In genomic region chr22:37824674-37825641, GRCh38 we compare ENCODE assay signal across 9 cellular contexts. TPM values are rescaled to one million over a fixed set of nuclear protein-coding genes. Genes with fewer than 3 reads are reported as not detected.
A peak's percentile ranks its signal among the peaks of the same experiment; 100 is the strongest.
DNase-seq lines count a peak whose midpoint lies in the region; ATAC-seq lines count a peak whose summit lies in the region.
"Had no signal": no experiment of that assay in that cellular context is flagged by ENCODE, and none has a peak within 500 bp of the region (broad histone marks: within the 10 kb centered on the region; RNA-seq: fewer than 3 reads in every experiment).

No MANE protein-coding gene starts in this region.

- no peak overlapping the region for H3K27ac Mint-ChIP-seq in activated CD4-positive, alpha-beta T cell treated with anti-CD3 and anti-CD28 coated beads for 36 hours
- H3K27ac Mint-ChIP-seq in activated T-helper 2 cell treated with anti-CD3 and anti-CD28 coated beads, Interferon-gamma antibody, Interleukin-2, Interleukin-4, amounts not matched to agents 10 μg/mL and 5 μg/mL and 100 μg/mL, durations not matched to agents 14 hours and 24 hours and 36 hours = no peak overlapping the region
- no peak overlapping the region for H3K27ac Mint-ChIP-seq in stimulated activated effector memory CD8-positive, alpha-beta T cell treated with anti-CD3 and anti-CD28 coated beads, Interleukin-12 subunit alpha, Interleukin-12 subunit beta, amount 100 ng/mL, for 72 hours

- no peaks in the 10 kb centered on the region for H3K9me3 ChIP-seq in iPS-18c (ENCODE audit: control insufficient read depth, insufficient read depth, low read length)

- intact Hi-C loops in activated CD4-positive, alpha-beta T cell treated with anti-CD3 and anti-CD28 coated beads for 36 hours (cut with DNase I, micrococcal nuclease) = no loop called here
- intact Hi-C loops in activated T-helper 2 cell treated with anti-CD3 and anti-CD28 coated beads, Interferon-gamma antibody, Interleukin-2, Interleukin-4, amounts not matched to agents 10 μg/mL and 5 μg/mL and 100 μg/mL, durations not matched to agents 14 hours and 24 hours and 36 hours (cut with micrococcal nuclease) = no loop called here

- CTCF ChIA-PET in activated CD4-positive, alpha-beta T cell treated with anti-CD3 and anti-CD28 coated beads for 36 hours (lab: Charles Lee) = no interaction called here

- H3K36me3 Mint-ChIP-seq in activated CD4-positive, alpha-beta T cell treated with anti-CD3 and anti-CD28 coated beads for 36 hours (ENCODE audit: low read depth) = peaks cover 4% of the 10 kb centered on the region
- peaks cover 7% of the 10 kb centered on the region for H3K36me3 Mint-ChIP-seq in activated T-helper 2 cell treated with anti-CD3 and anti-CD28 coated beads, Interferon-gamma antibody, Interleukin-2, Interleukin-4, amounts not matched to agents 10 μg/mL and 5 μg/mL and 100 μg/mL, durations not matched to agents 14 hours and 24 hours and 36 hours (ENCODE audit: low read depth)
- peaks cover under 1% of the 10 kb centered on the region for H3K36me3 Mint-ChIP-seq in stimulated activated effector memory CD8-positive, alpha-beta T cell treated with anti-CD3 and anti-CD28 coated beads, Interleukin-12 subunit alpha, Interleukin-12 subunit beta, amount 100 ng/mL, for 72 hours

- peak; percentile 54 for DNase-seq in activated CD4-positive, alpha-beta T cell treated with anti-CD3 and anti-CD28 coated beads for 36 hours
- no peak for DNase-seq in activated CD4-positive, alpha-beta T cell treated with anti-CD3 and anti-CD28 coated beads, Interleukin-2, amount 50 U/mL, for 1 hour
- no peak for DNase-seq in activated T-helper 2 cell treated with anti-CD3 and anti-CD28 coated beads, Interferon-gamma antibody, Interleukin-2, Interleukin-4, amounts not matched to agents 10 μg/mL and 5 μg/mL and 100 μg/mL, durations not matched to agents 14 hours and 24 hours and 36 hours (ENCODE audit: low spot score)
- peak in 1 of 2 donors; percentile 56 for DNase-seq in stimulated activated effector memory CD8-positive, alpha-beta T cell treated with anti-CD3 and anti-CD28 coated beads, Interleukin-12 subunit alpha, Interleukin-12 subunit beta, amount 100 ng/mL, for 72 hours (ENCODE audit: low spot score in 2 of 2)
- DNase-seq in Kasumi-1 (lab: John Stamatoyannopoulos, UW) = no peak

- H3K27me3 Mint-ChIP-seq in activated CD4-positive, alpha-beta T cell treated with anti-CD3 and anti-CD28 coated beads for 36 hours = peaks cover 21% of the 10 kb centered on the region
- peaks cover 28% of the 10 kb centered on the region for H3K27me3 Mint-ChIP-seq in activated T-helper 2 cell treated with anti-CD3 and anti-CD28 coated beads, Interferon-gamma antibody, Interleukin-2, Interleukin-4, amounts not matched to agents 10 μg/mL and 5 μg/mL and 100 μg/mL, durations not matched to agents 14 hours and 24 hours and 36 hours (ENCODE audit: low read depth)

- peak overlapping the region; percentile 42; the same call in 1 of the 2 replicates for H3K4me3 ChIP-seq in iPS-18c (ENCODE audit: insufficient read depth, low read depth, low read length)
- H3K4me3 ChIP-seq: SK-N-MC had no signal

- peak; percentile 82 for ATAC-seq in activated CD4-positive, alpha-beta T cell treated with anti-CD3 and anti-CD28 coated beads for 36 hours
- ATAC-seq in stimulated activated effector memory CD8-positive, alpha-beta T cell treated with anti-CD3 and anti-CD28 coated beads, Interleukin-12 subunit alpha, Interleukin-12 subunit beta, amount 100 ng/mL, for 72 hours = peak; percentile 71
- no peak for ATAC-seq in HG02970 (IDR thresholded peaks at IDR 0.05; ENCODE audit: low FRiP score, unreplicated experiment)
- no peak for ATAC-seq in HG02588 (IDR thresholded peaks at IDR 0.05; ENCODE audit: unreplicated experiment)

- POLR2A ChIA-PET in activated CD4-positive, alpha-beta T cell treated with anti-CD3 and anti-CD28 coated beads for 36 hours (lab: Charles Lee) = interaction anchor here (0.6 kb wide), 2 partner anchors 19 to 32 kb away, joined by 4 to 8 read pairs; no protein-coding TSS in a partner anchor

- no peaks in the 10 kb centered on the region for H3K4me1 Mint-ChIP-seq in activated CD4-positive, alpha-beta T cell treated with anti-CD3 and anti-CD28 coated beads for 36 hours
- peaks cover 5% of the 10 kb centered on the region for H3K4me1 Mint-ChIP-seq in activated T-helper 2 cell treated with anti-CD3 and anti-CD28 coated beads, Interferon-gamma antibody, Interleukin-2, Interleukin-4, amounts not matched to agents 10 μg/mL and 5 μg/mL and 100 μg/mL, durations not matched to agents 14 hours and 24 hours and 36 hours (ENCODE audit: low read depth)
- H3K4me1 Mint-ChIP-seq in stimulated activated effector memory CD8-positive, alpha-beta T cell treated with anti-CD3 and anti-CD28 coated beads, Interleukin-12 subunit alpha, Interleukin-12 subunit beta, amount 100 ng/mL, for 72 hours = peaks cover 5% of the 10 kb centered on the region

- no peak overlapping the region for H3K4me3 Mint-ChIP-seq in activated CD4-positive, alpha-beta T cell treated with anti-CD3 and anti-CD28 coated beads for 36 hours
- peak overlapping the region; percentile 74 for H3K4me3 Mint-ChIP-seq in activated T-helper 2 cell treated with anti-CD3 and anti-CD28 coated beads, Interferon-gamma antibody, Interleukin-2, Interleukin-4, amounts not matched to agents 10 μg/mL and 5 μg/mL and 100 μg/mL, durations not matched to agents 14 hours and 24 hours and 36 hours (ENCODE audit: low read depth)
- peak overlapping the region; percentile 66 for H3K4me3 Mint-ChIP-seq in stimulated activated effector memory CD8-positive, alpha-beta T cell treated with anti-CD3 and anti-CD28 coated beads, Interleukin-12 subunit alpha, Interleukin-12 subunit beta, amount 100 ng/mL, for 72 hours

- no peaks in the 10 kb centered on the region for H3K9me3 Mint-ChIP-seq in activated CD4-positive, alpha-beta T cell treated with anti-CD3 and anti-CD28 coated beads for 36 hours (ENCODE audit: low read depth)
- H3K9me3 Mint-ChIP-seq in activated T-helper 2 cell treated with anti-CD3 and anti-CD28 coated beads, Interferon-gamma antibody, Interleukin-2, Interleukin-4, amounts not matched to agents 10 μg/mL and 5 μg/mL and 100 μg/mL, durations not matched to agents 14 hours and 24 hours and 36 hours = no peaks in the 10 kb centered on the region
- no peaks in the 10 kb centered on the region for H3K9me3 Mint-ChIP-seq in stimulated activated effector memory CD8-positive, alpha-beta T cell treated with anti-CD3 and anti-CD28 coated beads, Interleukin-12 subunit alpha, Interleukin-12 subunit beta, amount 100 ng/mL, for 72 hours

RNA-seq across cellular contexts. Expression of gene GALR3, which starts 1.8 kb away (rescaled TPM):
- total RNA-seq in activated CD4-positive, alpha-beta T cell treated with anti-CD3 and anti-CD28 coated beads for 36 hours = under 1 TPM in 1 of 2 experiments, not detected in 1; 0.21 TPM
- 0.28 and 0.32 TPM in 2 replicates for total RNA-seq in activated T-helper 2 cell treated with anti-CD3 and anti-CD28 coated beads, Interferon-gamma antibody, Interleukin-2, Interleukin-4, amounts not matched to agents 10 μg/mL and 5 μg/mL and 100 μg/mL, durations not matched to agents 14 hours and 24 hours and 36 hours

RNA-seq across cellular contexts. Expression of gene GCAT, which starts 17.2 kb away (rescaled TPM):
- total RNA-seq in activated CD4-positive, alpha-beta T cell treated with anti-CD3 and anti-CD28 coated beads for 36 hours = 10 to 100 TPM; 21.3 to 22.4 TPM
- 24.2 and 25.5 TPM in 2 replicates for total RNA-seq in activated T-helper 2 cell treated with anti-CD3 and anti-CD28 coated beads, Interferon-gamma antibody, Interleukin-2, Interleukin-4, amounts not matched to agents 10 μg/mL and 5 μg/mL and 100 μg/mL, durations not matched to agents 14 hours and 24 hours and 36 hours

RNA-seq across cellular contexts. Expression of gene ANKRD54, which starts 19.2 kb away (rescaled TPM):
- 10 to 100 TPM; 18.6 to 20.1 TPM for total RNA-seq in activated CD4-positive, alpha-beta T cell treated with anti-CD3 and anti-CD28 coated beads for 36 hours
- 24.7 and 27.3 TPM in 2 replicates for total RNA-seq in activated T-helper 2 cell treated with anti-CD3 and anti-CD28 coated beads, Interferon-gamma antibody, Interleukin-2, Interleukin-4, amounts not matched to agents 10 μg/mL and 5 μg/mL and 100 μg/mL, durations not matched to agents 14 hours and 24 hours and 36 hours

RNA-seq across cellular contexts. Expression of gene EIF3L, which starts 24.3 kb away (rescaled TPM):
- 100 to 1,000 TPM; 632 to 670 TPM for total RNA-seq in activated CD4-positive, alpha-beta T cell treated with anti-CD3 and anti-CD28 coated beads for 36 hours
- 462 and 480 TPM in 2 replicates for total RNA-seq in activated T-helper 2 cell treated with anti-CD3 and anti-CD28 coated beads, Interferon-gamma antibody, Interleukin-2, Interleukin-4, amounts not matched to agents 10 μg/mL and 5 μg/mL and 100 μg/mL, durations not matched to agents 14 hours and 24 hours and 36 hours

Comparison
In these comparisons a context has a peak if more than half of its experiments do, and no peak if none do; other contexts are left out.
1. ATAC-seq: peak in activated CD4-positive, alpha-beta T cell treated with anti-CD3 and anti-CD28 coated beads for 36 hours (single experiment) and stimulated activated effector memory CD8-positive, alpha-beta T cell treated with anti-CD3 and anti-CD28 coated beads, Interleukin-12 subunit alpha, Interleukin-12 subunit beta, amount 100 ng/mL, for 72 hours (single experiment); none in HG02970 (single experiment) and HG02588 (single experiment).